In the genomic region with DNA sequence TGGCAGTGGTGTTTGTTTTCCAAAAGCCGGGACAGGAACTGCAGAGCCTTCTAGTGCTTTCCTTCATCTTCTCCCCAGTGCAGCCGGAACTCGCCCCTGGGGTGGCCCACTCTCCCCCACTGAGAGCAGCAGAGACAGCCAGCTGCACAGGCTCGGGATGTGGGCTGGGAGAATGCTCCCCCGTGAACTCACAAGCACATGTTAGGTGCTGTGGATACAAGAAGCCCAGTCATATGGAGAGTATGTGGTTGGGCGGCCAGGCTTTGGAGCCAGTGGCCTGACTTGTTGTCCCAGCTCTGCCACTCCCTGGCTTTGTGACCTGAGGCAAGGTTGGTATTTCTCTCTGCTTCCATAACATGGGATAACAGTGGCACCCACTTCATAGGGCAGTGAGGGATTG, we compare ENCODE assay signal across 1 cellular context.
TF ChIP-seq lines count a peak whose summit lies in the region.

No MANE protein-coding gene starts in this region.

TF ChIP-seq in HEK293, 187 proteins besides CTCF, POLR2A, EP300 and RAD21 (continued from another document):
- TF ChIP-seq, protein P1, sequence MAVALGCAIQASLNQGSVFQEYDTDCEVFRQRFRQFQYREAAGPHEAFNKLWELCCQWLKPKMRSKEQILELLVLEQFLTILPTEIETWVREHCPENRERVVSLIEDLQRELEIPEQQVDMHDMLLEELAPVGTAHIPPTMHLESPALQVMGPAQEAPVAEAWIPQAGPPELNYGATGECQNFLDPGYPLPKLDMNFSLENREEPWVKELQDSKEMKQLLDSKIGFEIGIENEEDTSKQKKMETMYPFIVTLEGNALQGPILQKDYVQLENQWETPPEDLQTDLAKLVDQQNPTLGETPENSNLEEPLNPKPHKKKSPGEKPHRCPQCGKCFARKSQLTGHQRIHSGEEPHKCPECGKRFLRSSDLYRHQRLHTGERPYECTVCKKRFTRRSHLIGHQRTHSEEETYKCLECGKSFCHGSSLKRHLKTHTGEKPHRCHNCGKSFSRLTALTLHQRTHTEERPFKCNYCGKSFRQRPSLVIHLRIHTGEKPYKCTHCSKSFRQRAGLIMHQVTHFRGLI (tag by site-specific recombination; IDR thresholded peaks at IDR 0.05): peak; percentile 92
- peak; percentile 84 for TF ChIP-seq GLIS1 (tag by site-specific recombination; IDR thresholded peaks at IDR 0.05)
- peak; percentile 71 for TF ChIP-seq ZIC2 (tag by site-specific recombination; IDR thresholded peaks at IDR 0.05)
